Comparison of ENCODE assay signal across 1 cellular context in genomic region chr1:63126104-63126503, GRCh38.
TF ChIP-seq lines count a peak whose summit lies in the region.

No MANE protein-coding gene starts in this region.

TF ChIP-seq in GM23338, 12 proteins besides CTCF, POLR2A, EP300 and RAD21 (continued from another document):
- TF ChIP-seq ZNF462 (CRISPR knock-in tag; IDR thresholded peaks at IDR 0.05): no peak
- no peak for TF ChIP-seq POLR2AphosphoS5 (IDR thresholded peaks at IDR 0.05; ENCODE audit: low read depth)
- TF ChIP-seq NANOG (IDR thresholded peaks at IDR 0.05; ENCODE audit: borderline replicate concordance): no peak
- no peak for TF ChIP-seq ZNF331 (CRISPR knock-in tag; IDR thresholded peaks at IDR 0.05; ENCODE audit: low read depth)
- no peak for TF ChIP-seq EZH2phosphoT487 (IDR thresholded peaks at IDR 0.05; ENCODE audit: unreplicated experiment)
- no peak for TF ChIP-seq ZNF114 (CRISPR knock-in tag; IDR thresholded peaks at IDR 0.05)
- TF ChIP-seq JUNB (IDR thresholded peaks at IDR 0.05; ENCODE audit: unreplicated experiment): no peak
